ENCODE assay signal across 19 cellular contexts in the genomic region with DNA sequence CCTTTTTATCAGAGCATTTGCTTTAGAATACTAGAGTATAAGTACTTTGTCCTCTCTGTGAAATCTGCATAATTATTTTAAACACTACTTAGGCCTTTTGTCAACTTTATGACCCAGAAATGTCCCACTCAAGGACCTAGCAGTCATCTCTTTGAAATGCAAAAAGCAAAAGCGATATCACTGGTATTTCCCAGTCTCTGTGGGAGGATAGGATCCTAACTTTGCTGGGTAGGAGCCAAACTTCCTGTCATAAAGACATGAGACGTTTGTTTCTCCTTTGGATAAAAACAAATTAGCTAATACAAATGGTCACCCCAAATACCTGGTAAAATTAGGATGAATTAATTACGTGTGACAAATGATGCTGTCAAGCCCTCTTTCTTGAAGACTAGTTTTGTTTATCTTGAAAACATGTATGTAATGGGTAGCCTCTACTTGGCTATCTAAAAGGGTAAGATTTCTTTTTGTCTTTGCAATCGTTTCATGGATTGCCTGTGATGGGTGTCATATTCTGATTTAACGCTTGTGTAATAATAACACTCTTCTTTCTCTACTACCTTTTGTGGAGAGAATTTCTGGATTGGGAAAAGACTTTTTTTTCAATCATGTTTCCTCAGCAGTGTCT. TPM values are rescaled to one million over a fixed set of nuclear protein-coding genes. Genes with fewer than 3 reads are reported as not detected.
DNase-seq lines count a peak whose midpoint lies in the region; ATAC-seq and TF ChIP-seq lines count a peak whose summit lies in the region.
"Had no signal": no experiment of that assay in that cellular context is flagged by ENCODE, and none has a peak within 500 bp of the region (broad histone marks: within the 10 kb centered on the region; RNA-seq: fewer than 3 reads in every experiment).

No MANE protein-coding gene starts in this region.

- peaks cover 34% of the 10 kb centered on the region for H3K4me1 Mint-ChIP-seq in GM23338
- H3K4me1 Mint-ChIP-seq in WTC11: peaks cover 37% of the 10 kb centered on the region
- H3K4me1 Mint-ChIP-seq in progenitor cell of endocrine pancreas (ENCODE audit: low read depth): peaks cover 27% of the 10 kb centered on the region
- H3K4me1 Mint-ChIP-seq: activated naive CD8-positive, alpha-beta T cell treated with anti-CD3 and anti-CD28 coated beads, Interleukin-2, amount 10 ng/mL, durations not matched to agents 7 days and 5 days; activated T-helper 17 cell treated with anti-CD3 and anti-CD28 coated beads, Interleukin-2, amount 50 U/mL, for 72 hours; immature natural killer cell had no signal

- H3K27me3 Mint-ChIP-seq in GM23338 (ENCODE audit: insufficient read depth, low read depth, poor library complexity) (peaks cover 16% of the 10 kb centered on the region), WTC11 (ENCODE audit: low read depth) (peaks cover 96% of the 10 kb centered on the region), progenitor cell of endocrine pancreas (no peaks in the 10 kb centered on the region)

- no peak for TF ChIP-seq CTCF in GM23338 (conservative IDR thresholded peaks at IDR 0.05; ENCODE audit: low read depth in 2 of 2)
- no peak for TF ChIP-seq CTCF in WTC11 (IDR thresholded peaks at IDR 0.05)
- TF ChIP-seq CTCF in progenitor cell of endocrine pancreas (IDR thresholded peaks at IDR 0.05; ENCODE audit: unreplicated experiment): no peak
- TF ChIP-seq CTCF in Peyer's patch (IDR thresholded peaks at IDR 0.05): no peak
- no peak for TF ChIP-seq CTCF in upper lobe of left lung (IDR thresholded peaks at IDR 0.05)

- no peak overlapping the region for H3K9ac ChIP-seq in iPS-20b (ENCODE audit: low read depth, low read length)
- H3K9ac ChIP-seq: BLaER1 had no signal

- H3K36me3 ChIP-seq in GM23338 (ENCODE audit: insufficient read depth) (no peaks in the 10 kb centered on the region), iPS-20b (ENCODE audit: insufficient read depth, low read depth, low read length) (no peaks in the 10 kb centered on the region), Peyer's patch (no peaks in the 10 kb centered on the region), upper lobe of left lung (no peaks in the 10 kb centered on the region)
- H3K36me3 ChIP-seq: BLaER1, esophagus muscularis mucosa had no signal

- H3K4me3 ChIP-seq in GM23338: no peak overlapping the region
- 0 out of 2 replicates have a peak overlapping the region, but pooled peaks have one; percentile 1 for H3K4me3 ChIP-seq in iPS-20b (ENCODE audit: low read length)
- no peak overlapping the region for H3K4me3 ChIP-seq in Peyer's patch
- H3K4me3 ChIP-seq in upper lobe of left lung: no peak overlapping the region
- H3K4me3 ChIP-seq: BLaER1, esophagus muscularis mucosa, lung had no signal

- no peaks in the 10 kb centered on the region for H3F3A ChIP-seq in GM23338 (replicated peaks; ENCODE audit: low read depth)

- H3K27ac ChIP-seq in GM23338 (ENCODE audit: low read depth) (no peak overlapping the region), iPS-20b (ENCODE audit: low read length) (no peak overlapping the region), Peyer's patch (no peak overlapping the region), upper lobe of left lung (no peak overlapping the region)
- H3K27ac ChIP-seq: BLaER1, esophagus muscularis mucosa had no signal

- POLR2A ChIA-PET in WTC11 (lab: Charles Lee): no interaction called here

- H4K20me1 ChIP-seq in GM23338 (replicated peaks; ENCODE audit: insufficient read depth): no peaks in the 10 kb centered on the region
- H4K20me1 ChIP-seq: BLaER1 had no signal

- no peaks in the 10 kb centered on the region for H3K9me3 ChIP-seq in iPS-20b (ENCODE audit: insufficient read depth, low read depth, low read length)
- H3K9me3 ChIP-seq in Peyer's patch: no peaks in the 10 kb centered on the region
- H3K9me3 ChIP-seq in upper lobe of left lung: no peaks in the 10 kb centered on the region
- H3K9me3 ChIP-seq: BLaER1, esophagus muscularis mucosa had no signal

- no peaks in the 10 kb centered on the region for H3K36me3 Mint-ChIP-seq in GM23338 (ENCODE audit: low read depth)
- no peaks in the 10 kb centered on the region for H3K36me3 Mint-ChIP-seq in WTC11
- peaks cover 7% of the 10 kb centered on the region for H3K36me3 Mint-ChIP-seq in progenitor cell of endocrine pancreas (ENCODE audit: insufficient read depth)
- H3K36me3 Mint-ChIP-seq: activated naive CD8-positive, alpha-beta T cell treated with anti-CD3 and anti-CD28 coated beads, Interleukin-2, amount 10 ng/mL, durations not matched to agents 7 days and 5 days; immature natural killer cell had no signal

- peaks cover 17% of the 10 kb centered on the region for H3K4me1 ChIP-seq in GM23338 (ENCODE audit: insufficient read depth)
- peaks cover 24% of the 10 kb centered on the region; the same call in 1 of the 2 replicates for H3K4me1 ChIP-seq in iPS-20b (ENCODE audit: insufficient read depth, low read length)
- H3K4me1 ChIP-seq in Peyer's patch: no peaks in the 10 kb centered on the region
- no peaks in the 10 kb centered on the region for H3K4me1 ChIP-seq in upper lobe of left lung
- H3K4me1 ChIP-seq: BLaER1, esophagus muscularis mucosa had no signal

- no peak for TF ChIP-seq EP300 in upper lobe of left lung (IDR thresholded peaks at IDR 0.05)

- H2AFZ ChIP-seq in GM23338: no peak overlapping the region

- DNase-seq in GM23338 (ENCODE audit: low spot score) (peak; percentile 48), WTC11 (ENCODE audit: low spot score) (no peak), progenitor cell of endocrine pancreas (ENCODE audit: low spot score, unreplicated experiment) (no peak), NCI-H2029 (lab: John Stamatoyannopoulos, UW) (no peak), nucleus accumbens (lab: John Stamatoyannopoulos, UW) (no peak), Peyer's patch (no peak), upper lobe of left lung (no peak)
- DNase-seq: activated CD4-positive, alpha-beta T cell treated with anti-CD3 and anti-CD28 coated beads for 4 hours; activated naive CD8-positive, alpha-beta T cell treated with anti-CD3 and anti-CD28 coated beads, Interleukin-2, amount 10 ng/mL, durations not matched to agents 7 days and 5 days; immature natural killer cell; KBM-7; NCI-H1930; stimulated activated CD4-positive, alpha-beta T cell treated with anti-CD3 and anti-CD28 coated beads, Interleukin-4, amount 100 ng/mL, for 4 hours had no signal

- CTCF ChIA-PET in WTC11 (lab: Charles Lee): no interaction called here

- TF ChIP-seq POLR2A in Peyer's patch (IDR thresholded peaks at IDR 0.05) (no peak), upper lobe of left lung (IDR thresholded peaks at IDR 0.05) (no peak)

- no peak overlapping the region for H3K4me2 ChIP-seq in GM23338
- H3K4me2 ChIP-seq: BLaER1 had no signal

- H3K4me3 Mint-ChIP-seq in GM23338: no peak overlapping the region
- H3K4me3 Mint-ChIP-seq in WTC11: no peak overlapping the region
- no peak overlapping the region for H3K4me3 Mint-ChIP-seq in progenitor cell of endocrine pancreas (ENCODE audit: low read depth)
- H3K4me3 Mint-ChIP-seq: activated naive CD8-positive, alpha-beta T cell treated with anti-CD3 and anti-CD28 coated beads, Interleukin-2, amount 10 ng/mL, durations not matched to agents 7 days and 5 days; activated T-helper 17 cell treated with anti-CD3 and anti-CD28 coated beads, Interleukin-2, amount 50 U/mL, for 72 hours; immature natural killer cell had no signal

- H3K27me3 ChIP-seq in GM23338 (ENCODE audit: insufficient read depth) (peaks cover 49% of the 10 kb centered on the region), iPS-20b (ENCODE audit: insufficient read depth, low read length) (peaks cover 11% of the 10 kb centered on the region; the same call in 1 of the 2 replicates), Peyer's patch (no peaks in the 10 kb centered on the region), upper lobe of left lung (no peaks in the 10 kb centered on the region)
- H3K27me3 ChIP-seq: BLaER1, esophagus muscularis mucosa had no signal

- H3K9me3 Mint-ChIP-seq in GM23338 (no peaks in the 10 kb centered on the region), WTC11 (no peaks in the 10 kb centered on the region), progenitor cell of endocrine pancreas (ENCODE audit: low read depth) (peaks cover 7% of the 10 kb centered on the region)
- H3K9me3 Mint-ChIP-seq: activated naive CD8-positive, alpha-beta T cell treated with anti-CD3 and anti-CD28 coated beads, Interleukin-2, amount 10 ng/mL, durations not matched to agents 7 days and 5 days; activated T-helper 17 cell treated with anti-CD3 and anti-CD28 coated beads, Interleukin-2, amount 50 U/mL, for 72 hours had no signal

- ATAC-seq in GM23338: peak; percentile 39; the same call in 1 of the 3 replicates
- peak; percentile 56 for ATAC-seq in WTC11
- no peak for ATAC-seq in upper lobe of left lung (ENCODE audit: low FRiP score in 2 of 2)
- ATAC-seq: activated T-helper 17 cell treated with anti-CD3 and anti-CD28 coated beads, Interleukin-2, amount 50 U/mL, for 72 hours had no signal

- H3K9me2 ChIP-seq in GM23338 (ENCODE audit: insufficient read depth): no peaks in the 10 kb centered on the region

- no peak overlapping the region for H3K27ac Mint-ChIP-seq in GM23338
- no peak overlapping the region for H3K27ac Mint-ChIP-seq in WTC11
- peak overlapping the region; percentile 75 for H3K27ac Mint-ChIP-seq in progenitor cell of endocrine pancreas
- H3K27ac Mint-ChIP-seq: activated naive CD8-positive, alpha-beta T cell treated with anti-CD3 and anti-CD28 coated beads, Interleukin-2, amount 10 ng/mL, durations not matched to agents 7 days and 5 days; activated T-helper 17 cell treated with anti-CD3 and anti-CD28 coated beads, Interleukin-2, amount 50 U/mL, for 72 hours had no signal

- WGBS in upper lobe of left lung, 2 donors: 38 to 48% methylated on average over 5 of the region's 5 CpGs

- no peaks in the 10 kb centered on the region for H3K79me2 ChIP-seq in GM23338 (replicated peaks; ENCODE audit: insufficient read depth)

TF ChIP-seq in GM23338, 12 proteins besides CTCF, POLR2A, EP300 and RAD21 (continues in another document):
- 0 out of 2 replicates have a peak, but pooled peaks have one; percentile 25 for TF ChIP-seq POLR2AphosphoS5 (IDR thresholded peaks at IDR 0.05; ENCODE audit: low read depth)

TF ChIP-seq in WTC11, 78 proteins besides CTCF, POLR2A, EP300 and RAD21 (continues in another document):
- TF ChIP-seq, protein P1, sequence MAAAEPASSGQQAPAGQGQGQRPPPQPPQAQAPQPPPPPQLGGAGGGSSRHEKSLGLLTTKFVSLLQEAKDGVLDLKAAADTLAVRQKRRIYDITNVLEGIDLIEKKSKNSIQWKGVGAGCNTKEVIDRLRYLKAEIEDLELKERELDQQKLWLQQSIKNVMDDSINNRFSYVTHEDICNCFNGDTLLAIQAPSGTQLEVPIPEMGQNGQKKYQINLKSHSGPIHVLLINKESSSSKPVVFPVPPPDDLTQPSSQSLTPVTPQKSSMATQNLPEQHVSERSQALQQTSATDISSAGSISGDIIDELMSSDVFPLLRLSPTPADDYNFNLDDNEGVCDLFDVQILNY (CRISPR knock-in tag; IDR thresholded peaks at IDR 0.05): no peak
- TF ChIP-seq GRHL2 (CRISPR knock-in tag; IDR thresholded peaks at IDR 0.05; ENCODE audit: insufficient replicate concordance, severe bottlenecking): no peak

RNA-seq across cellular contexts. Expression of a gene that starts 36.2 kb away (rescaled TPM):
- total RNA-seq in GM23338 (2014; rRNA removed; shearing (Covaris generic)): 0.50 and 0.59 TPM in 2 replicates
- polyA plus RNA-seq in GM23338 (2016; fragmentation: Nextera tagmentation; extraction: Ambion mirVana): 0.12 and 0.79 TPM in 2 replicates
- total RNA-seq in WTC11 (2021) (1.4 to 3.2 TPM (median 1.8 TPM) in 3 replicates), progenitor cell of endocrine pancreas (22.2 and 28.2 TPM in 2 replicates), Peyer's patch (1 to 10 TPM in 1 of 4 donors, under 1 TPM in 3; 0.27 to 3.3 (median 0.63) TPM), upper lobe of left lung (1 to 10 TPM; 7.1 to 9.4 (median 7.8) TPM)
- total RNA-seq: esophagus muscularis mucosa, posterior vena cava had no signal
- polyA plus RNA-seq: immature natural killer cell had no signal

Comparison
In these comparisons a context has a peak if more than half of its experiments do, and no peak if none do; other contexts are left out.
1. ATAC-seq: peak in GM23338 (single experiment) and WTC11 (single experiment); none in upper lobe of left lung (0 of 2).